Comparison of ENCODE assay signal across 22 cellular contexts in genomic region chr20:61373055-61373399, GRCh38.
DNase-seq lines count a peak whose midpoint lies in the region; ATAC-seq, FAIRE-seq and TF ChIP-seq lines count a peak whose summit lies in the region.
"Had no signal": no experiment of that assay in that cellular context is flagged by ENCODE, and none has a peak within 500 bp of the region (broad histone marks: within the 10 kb centered on the region; RNA-seq: fewer than 3 reads in every experiment).

No MANE protein-coding gene starts in this region.

- TF ChIP-seq RAD21 in H1 (IDR thresholded peaks at IDR 0.05 in 1 of 2, conservative IDR thresholded peaks at IDR 0.05 in 1 of 2; ENCODE audit: low read depth in 2 of 2, low read length in 2 of 2): no peak

- TF ChIP-seq CTCF in H1 (IDR thresholded peaks at IDR 0.05; ENCODE audit: control extremely low read depth in 1 of 3, insufficient read depth in 1 of 3, low read depth in 1 of 3, low read length in 3 of 3): no peak
- no peak for TF ChIP-seq CTCF in osteoblast (IDR thresholded peaks at IDR 0.05; ENCODE audit: extremely low read depth, low read depth, low read length)
- TF ChIP-seq CTCF in spleen (IDR thresholded peaks at IDR 0.05 in 8 of 11, conservative IDR thresholded peaks at IDR 0.05 in 3 of 11): no peak

- peak; percentile 33 for DNase-seq in activated effector memory CD4-positive, alpha-beta T cell treated with anti-CD3 and anti-CD28 coated beads, Interleukin-2, amount 50 U/mL, for 16 hours
- DNase-seq in activated effector memory CD4-positive, alpha-beta T cell treated with Interleukin-2 at 50 U/mL for 16 hours: no peak
- no peak for DNase-seq in H1 (ENCODE audit: low read depth in 1 of 2, low spot score in 2 of 2)
- DNase-seq in osteoblast (ENCODE audit: insufficient read length, low spot score, missing footprints): peak; percentile 25
- DNase-seq in spleen: peak; percentile 62
- DNase-seq in activated CD4-positive, alpha-beta T cell treated with anti-CD3 and anti-CD28 coated beads for 4 hours: no peak
- DNase-seq in NCI-H345 (lab: John Stamatoyannopoulos, UW): no peak
- DNase-seq: Caco-2; CD4-positive, CD25-positive, alpha-beta regulatory T cell; CD8-positive, alpha-beta T cell; DMS153; DND-41; GOT3; H7 had no signal

- no peak overlapping the region for H3K4ac ChIP-seq in H1 (replicated peaks; ENCODE audit: insufficient read length, low read depth, low read length)

- no peak overlapping the region for H2BK20ac ChIP-seq in H1 (ENCODE audit: low read length)

- 92% methylated on average over 6 of the region's 10 CpGs; no CpG with 5 or more reads in 1 of the 2 experiments for WGBS in H1 (ENCODE audit: extremely low coverage in 1 of 2, insufficient coverage in 1 of 2, insufficient read length in 1 of 2, insufficient replicate concordance in 2 of 2, low coverage in 1 of 2, low lambda C conversion rate in 2 of 2, missing lambda C conversion rate in 1 of 2), 2 experiments
- 71 to 87% (median 78%) methylated on average over 8 to 10 of the region's 10 CpGs for WGBS in spleen, 5 donors

- no peak for FAIRE-seq in H1 (lab: Jason Lieb, UNC)
- FAIRE-seq: A204.1, G401.6, GM12892 had no signal

- no peak overlapping the region for H3K18ac ChIP-seq in H1 (ENCODE audit: extremely low read depth, low read length)

- H3K4me1 ChIP-seq in H1 (replicated peaks in 1 of 4; ENCODE audit: control insufficient read depth in 3 of 4, insufficient read depth in 4 of 4, low read length in 3 of 4) (peaks cover 0 to 6% (median under 1%) of the 10 kb centered on the region in 4 experiments; a peak in 1 of 7 replicates), osteoblast (ENCODE audit: insufficient read depth, low read length) (no peaks in the 10 kb centered on the region), spleen (no peaks in the 10 kb centered on the region)
- H3K4me1 ChIP-seq: BLaER1, Caco-2 had no signal

- no peak overlapping the region for H3K27ac ChIP-seq in H1 (ENCODE audit: low read depth, low read length)
- H3K27ac ChIP-seq in osteoblast (ENCODE audit: low read depth, low read length): no peak overlapping the region
- H3K27ac ChIP-seq in spleen: no peak overlapping the region
- H3K27ac ChIP-seq: 22Rv1, BLaER1, C4-2B had no signal

- CTCF ChIA-PET in H1 (lab: Charles Lee; ENCODE audit: partially characterized antibody): no interaction called here

- H3K4me2 ChIP-seq in H1 (ENCODE audit: insufficient read depth in 1 of 2, low read depth in 2 of 2, low read length in 2 of 2) (no peak overlapping the region), osteoblast (ENCODE audit: insufficient read depth, low read length) (no peak overlapping the region)
- H3K4me2 ChIP-seq: BLaER1 had no signal

- no peak overlapping the region for H3K9ac ChIP-seq in H1 (replicated peaks in 1 of 4; ENCODE audit: extremely low read depth in 1 of 4, low read depth in 3 of 4, low read length in 3 of 4)
- H3K9ac ChIP-seq: BLaER1 had no signal

- H3K27me3 ChIP-seq in H1 (replicated peaks in 1 of 4; ENCODE audit: control insufficient read depth in 3 of 4, extremely low read depth in 1 of 4, insufficient read depth in 3 of 4, low read length in 3 of 4) (peaks cover 0 to 4% (median 1%) of the 10 kb centered on the region in 4 experiments; a peak in 2 of 7 replicates), osteoblast (ENCODE audit: insufficient read depth, low read length) (no peaks in the 10 kb centered on the region), spleen (replicated peaks in 1 of 7) (no peaks in the 10 kb centered on the region)
- H3K27me3 ChIP-seq: BLaER1 had no signal

- H3K79me1 ChIP-seq in H1 (ENCODE audit: low read depth, low read length): no peaks in the 10 kb centered on the region

- no peak overlapping the region for H4K91ac ChIP-seq in H1 (replicated peaks; ENCODE audit: insufficient read length, low read length)

- H4K20me1 ChIP-seq in H1 (replicated peaks in 1 of 2; ENCODE audit: control insufficient read depth in 1 of 2, insufficient read depth in 2 of 2, low read length in 2 of 2): no peaks in the 10 kb centered on the region
- no peaks in the 10 kb centered on the region for H4K20me1 ChIP-seq in osteoblast (ENCODE audit: insufficient read depth, low read length)
- H4K20me1 ChIP-seq: BLaER1 had no signal

- no peak overlapping the region for H2BK15ac ChIP-seq in H1 (ENCODE audit: low read length)

- H3K56ac ChIP-seq in H1 (replicated peaks; ENCODE audit: insufficient read length, low read depth, low read length): no peak overlapping the region

- H2BK120ac ChIP-seq in H1 (replicated peaks; ENCODE audit: low read depth, low read length): no peak overlapping the region

- H2BK5ac ChIP-seq in H1 (ENCODE audit: low read depth, low read length): no peak overlapping the region

- no peaks in the 10 kb centered on the region for H3K36me3 ChIP-seq in H1 (ENCODE audit: control insufficient read depth in 2 of 4, insufficient read depth in 4 of 4, low read length in 3 of 4)
- H3K36me3 ChIP-seq in osteoblast (ENCODE audit: insufficient read depth, low read length): no peaks in the 10 kb centered on the region
- no peaks in the 10 kb centered on the region for H3K36me3 ChIP-seq in spleen
- H3K36me3 ChIP-seq: BLaER1 had no signal

- peaks cover 10% of the 10 kb centered on the region; the same call in 1 of the 2 replicates for H3K23me2 ChIP-seq in H1 (ENCODE audit: low read depth, low read length)

- H4K5ac ChIP-seq in H1 (ENCODE audit: insufficient read length, low read depth, low read length): no peak overlapping the region

- no peak overlapping the region for H3K14ac ChIP-seq in H1 (ENCODE audit: insufficient read length)

- no peak overlapping the region for H2AK5ac ChIP-seq in H1 (ENCODE audit: low read depth, low read length)

- TF ChIP-seq EP300 in H1 (IDR thresholded peaks at IDR 0.05; ENCODE audit: borderline replicate concordance in 1 of 2, low read depth in 2 of 2, low read length in 2 of 2): no peak

- H3K4me3 ChIP-seq in H1 (ENCODE audit: extremely low read depth in 1 of 4, insufficient read depth in 2 of 4, low read depth in 3 of 4, low read length in 4 of 4) (no peak overlapping the region; a peak in 1 of 8 replicates), osteoblast (ENCODE audit: insufficient read depth, low read length) (no peak overlapping the region), spleen (no peak overlapping the region)
- H3K4me3 ChIP-seq: BLaER1 had no signal

- no peak for TF ChIP-seq POLR2A in H1 (IDR thresholded peaks at IDR 0.05; ENCODE audit: control extremely low read depth in 1 of 2, low read depth in 2 of 2, low read length in 2 of 2)
- no peak for TF ChIP-seq POLR2A in spleen (IDR thresholded peaks at IDR 0.05)

- no peak for ATAC-seq in HG02938 (IDR thresholded peaks at IDR 0.05; ENCODE audit: unreplicated experiment)
- ATAC-seq: CD8-positive, alpha-beta T cell; HCT116 had no signal

- no peak overlapping the region for H2BK12ac ChIP-seq in H1 (ENCODE audit: low read depth, low read length)

- H2AFZ ChIP-seq in H1 (ENCODE audit: low read length) (no peak overlapping the region), osteoblast (ENCODE audit: low read length) (no peak overlapping the region)

- H3K23ac ChIP-seq in H1 (ENCODE audit: insufficient read length): no peak overlapping the region

- H3K79me2 ChIP-seq in H1 (ENCODE audit: control insufficient read depth in 1 of 2, insufficient read depth in 2 of 2, low read length in 2 of 2): no peaks in the 10 kb centered on the region
- H3K79me2 ChIP-seq in osteoblast (ENCODE audit: insufficient read depth, low read length): no peaks in the 10 kb centered on the region

- intact Hi-C loops in spleen (cut with DNase I; ENCODE audit: low total_unique reads): no loop called here

- no peaks in the 10 kb centered on the region; a peak in 1 of 4 replicates for H3K9me3 ChIP-seq in H1 (ENCODE audit: insufficient read depth in 2 of 2, low read depth in 1 of 2, low read length in 1 of 2)
- H3K9me3 ChIP-seq in osteoblast (ENCODE audit: low read depth, low read length): no peaks in the 10 kb centered on the region
- H3K9me3 ChIP-seq in spleen: peaks cover 0 to 50% (median 0%) of the 10 kb centered on the region in 8 donors

- POLR2A ChIA-PET in H1 (lab: Charles Lee; ENCODE audit: partially characterized antibody): no interaction called here

- peak overlapping the region; percentile 51; the same call in 1 of the 2 replicates for H4K8ac ChIP-seq in H1 (ENCODE audit: extremely low read depth, insufficient read depth, low read length)

TF ChIP-seq in H1, 55 proteins besides CTCF, POLR2A, EP300 and RAD21 (continues in another document):
- TF ChIP-seq ATF2 (IDR thresholded peaks at IDR 0.05; ENCODE audit: low read length) (no peak), TAF7 (optimal IDR thresholded peaks at IDR 0.05; ENCODE audit: borderline replicate concordance, low read depth, low read length) (no peak), USF2 (IDR thresholded peaks at IDR 0.05; ENCODE audit: low read length) (no peak), SIN3A (conservative IDR thresholded peaks at IDR 0.05 in 1 of 2, IDR thresholded peaks at IDR 0.05 in 1 of 2; ENCODE audit: low read depth in 1 of 2, low read length in 2 of 2) (no peak), POU5F1 (IDR thresholded peaks at IDR 0.05; ENCODE audit: low read depth, low read length) (no peak), ATF3 (IDR thresholded peaks at IDR 0.05; ENCODE audit: insufficient read depth, low read depth, low read length) (no peak), MAX (IDR thresholded peaks at IDR 0.05) (no peak)

Comparison
In these comparisons a context has a peak if more than half of its experiments do, and no peak if none do; other contexts are left out.
1. DNase-seq: peak in activated effector memory CD4-positive, alpha-beta T cell treated with anti-CD3 and anti-CD28 coated beads, Interleukin-2, amount 50 U/mL, for 16 hours (single experiment), osteoblast (single experiment) and spleen (single experiment); none in activated effector memory CD4-positive, alpha-beta T cell treated with Interleukin-2 at 50 U/mL for 16 hours (single experiment), H1 (0 of 2), activated CD4-positive, alpha-beta T cell treated with anti-CD3 and anti-CD28 coated beads for 4 hours (0 of 2) and NCI-H345 (single experiment).